In the genomic region with DNA sequence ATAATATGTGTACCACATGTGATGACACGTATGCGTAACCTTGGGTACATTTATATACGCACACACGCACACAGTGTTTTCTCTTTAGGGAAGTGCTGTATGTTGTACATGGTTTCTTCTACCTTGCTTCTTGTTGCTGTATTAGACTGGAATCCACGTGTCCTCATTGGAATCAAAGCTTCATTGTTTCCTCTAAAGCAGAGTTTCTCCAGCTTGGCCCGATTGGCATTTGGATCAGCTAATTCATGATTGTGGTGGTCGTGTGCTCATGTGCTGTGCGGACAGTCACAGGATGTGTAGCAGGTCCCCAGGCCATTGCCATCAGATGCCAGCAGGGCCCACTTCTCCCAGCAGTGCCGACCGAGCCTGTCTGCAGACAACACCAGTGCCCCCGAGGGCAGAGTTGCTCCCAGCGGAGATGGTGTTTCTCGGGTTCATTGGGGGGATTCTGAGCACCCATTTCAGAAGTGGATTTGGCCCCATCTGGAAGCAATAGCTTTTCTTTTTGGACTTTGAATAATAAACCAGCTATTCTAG, we compare ENCODE assay signal across 21 cellular contexts.
DNase-seq lines count a peak whose midpoint lies in the region; ATAC-seq, FAIRE-seq and TF ChIP-seq lines count a peak whose summit lies in the region.
"Had no signal": no experiment of that assay in that cellular context is flagged by ENCODE, and none has a peak within 500 bp of the region (broad histone marks: within the 10 kb centered on the region; RNA-seq: fewer than 3 reads in every experiment).

No MANE protein-coding gene starts in this region.

- H3K4ac ChIP-seq in IMR-90 (ENCODE audit: low read depth, low read length) (peak overlapping the region; percentile 10; the same call in 1 of the 2 replicates), H1 (replicated peaks; ENCODE audit: insufficient read length, low read depth, low read length) (no peak overlapping the region)

- H3K36me3 ChIP-seq in IMR-90 (ENCODE audit: control insufficient read depth, insufficient read depth, low read length) (no peaks in the 10 kb centered on the region), H1 (ENCODE audit: control insufficient read depth in 2 of 4, insufficient read depth in 4 of 4, low read length in 3 of 4) (no peaks in the 10 kb centered on the region), neural progenitor cell (no peaks in the 10 kb centered on the region)

- no peak overlapping the region for H3K9ac ChIP-seq in IMR-90 (ENCODE audit: low read depth, low read length)
- no peak overlapping the region for H3K9ac ChIP-seq in H1 (replicated peaks in 1 of 4; ENCODE audit: extremely low read depth in 1 of 4, low read depth in 3 of 4, low read length in 3 of 4)
- H3K9ac ChIP-seq in neural progenitor cell = no peak overlapping the region

- H3K23ac ChIP-seq in IMR-90 (ENCODE audit: low read depth, low read length) = peak overlapping the region; percentile 78; the same call in 1 of the 2 replicates
- H3K23ac ChIP-seq in H1 (ENCODE audit: insufficient read length) = no peak overlapping the region

- dilution Hi-C loops in IMR-90 (cut with HindIII; ENCODE audit: low sequenced_read_pairs, unreplicated experiment) = no loop called here

- TF ChIP-seq POLR2A in IMR-90 (IDR thresholded peaks at IDR 0.05; ENCODE audit: low read depth, low read length) (no peak), H1 (IDR thresholded peaks at IDR 0.05; ENCODE audit: control extremely low read depth in 1 of 2, low read depth in 2 of 2, low read length in 2 of 2) (no peak)

- H4K91ac ChIP-seq in IMR-90 (ENCODE audit: insufficient read depth, low read depth, low read length) = no peak overlapping the region; the same call in 1 of the 2 replicates
- peak overlapping the region; percentile 75 for H4K91ac ChIP-seq in H1 (replicated peaks; ENCODE audit: insufficient read length, low read length)

- H3K27ac ChIP-seq in IMR-90 (ENCODE audit: insufficient read depth, low read length) (no peak overlapping the region), H1 (ENCODE audit: low read depth, low read length) (no peak overlapping the region), neural progenitor cell (no peak overlapping the region)

- TF ChIP-seq RAD21 in IMR-90 (IDR thresholded peaks at IDR 0.05; ENCODE audit: low read length) = no peak
- no peak for TF ChIP-seq RAD21 in H1 (IDR thresholded peaks at IDR 0.05 in 1 of 2, conservative IDR thresholded peaks at IDR 0.05 in 1 of 2; ENCODE audit: low read depth in 2 of 2, low read length in 2 of 2)

- H3K56ac ChIP-seq in IMR-90 (ENCODE audit: extremely low read depth, insufficient read depth, low read length) (no peak overlapping the region), H1 (replicated peaks; ENCODE audit: insufficient read length, low read depth, low read length) (no peak overlapping the region)

- H3K4me1 Mint-ChIP-seq in neural progenitor cell = peaks cover 44% of the 10 kb centered on the region

- 0 out of 2 replicates have a peak overlapping the region, but pooled peaks have one; percentile 37 for H2BK120ac ChIP-seq in IMR-90 (ENCODE audit: low read depth, low read length)
- H2BK120ac ChIP-seq in H1 (replicated peaks; ENCODE audit: low read depth, low read length) = no peak overlapping the region

- H3K4me3 ChIP-seq in IMR-90 (ENCODE audit: insufficient read depth, low read depth, low read length) = no peak overlapping the region
- H3K4me3 ChIP-seq in H1 (ENCODE audit: extremely low read depth in 1 of 4, insufficient read depth in 2 of 4, low read depth in 3 of 4, low read length in 4 of 4) = no peak overlapping the region
- H3K4me3 ChIP-seq in neural progenitor cell = no peak overlapping the region
- H3K4me3 ChIP-seq: lung had no signal

- H4K8ac ChIP-seq in IMR-90 (ENCODE audit: low read depth in 2 of 2, low read length in 2 of 2) (no peak overlapping the region), H1 (ENCODE audit: extremely low read depth, insufficient read depth, low read length) (no peak overlapping the region)

- H3K9me1 ChIP-seq in IMR-90 (ENCODE audit: insufficient read depth, low read length) = peaks cover 18% of the 10 kb centered on the region

- in situ Hi-C loops in IMR-90 (cut with MboI; ENCODE audit: low sequenced_read_pairs) = no loop called here

- H3K27ac Mint-ChIP-seq in neural progenitor cell = no peak overlapping the region
- H3K27ac Mint-ChIP-seq: B cell had no signal

- no peaks in the 10 kb centered on the region for H3K9me3 Mint-ChIP-seq in neural progenitor cell
- H3K9me3 Mint-ChIP-seq: activated T-cell treated with anti-CD3 and anti-CD28 coated beads, Interleukin-2, amount 50 U/mL, for 4 hours had no signal

- H2BK5ac ChIP-seq in IMR-90 (ENCODE audit: low read depth, low read length, poor library complexity, severe bottlenecking) (no peak overlapping the region), H1 (ENCODE audit: low read depth, low read length) (peak overlapping the region; percentile 55; the same call in 1 of the 2 replicates)

- H3K27me3 Mint-ChIP-seq in neural progenitor cell (ENCODE audit: insufficient read depth, low read depth) = no peaks in the 10 kb centered on the region
- H3K27me3 Mint-ChIP-seq: B cell had no signal

- peaks cover 5% of the 10 kb centered on the region for H3K36me3 Mint-ChIP-seq in neural progenitor cell

- H3K18ac ChIP-seq in IMR-90 (ENCODE audit: low read depth, low read length) (no peak overlapping the region), H1 (ENCODE audit: extremely low read depth, low read length) (no peak overlapping the region)

- no peak overlapping the region for H4K5ac ChIP-seq in IMR-90 (ENCODE audit: low read depth, low read length)
- no peak overlapping the region for H4K5ac ChIP-seq in H1 (ENCODE audit: insufficient read length, low read depth, low read length)

- no peaks in the 10 kb centered on the region for H3K23me2 ChIP-seq in H1 (ENCODE audit: low read depth, low read length)

- TF ChIP-seq EP300 in H1 (IDR thresholded peaks at IDR 0.05; ENCODE audit: borderline replicate concordance in 1 of 2, low read depth in 2 of 2, low read length in 2 of 2) = no peak

- no peaks in the 10 kb centered on the region for H3K9me3 ChIP-seq in IMR-90 (ENCODE audit: control insufficient read depth, insufficient read depth, low read length)
- no peaks in the 10 kb centered on the region for H3K9me3 ChIP-seq in H1 (ENCODE audit: insufficient read depth in 2 of 2, low read depth in 1 of 2, low read length in 1 of 2)
- H3K9me3 ChIP-seq in neural progenitor cell (ENCODE audit: low read depth) = no peaks in the 10 kb centered on the region

- no peak overlapping the region for H3K4me2 ChIP-seq in IMR-90 (ENCODE audit: low read depth, low read length)
- no peak overlapping the region for H3K4me2 ChIP-seq in H1 (ENCODE audit: insufficient read depth in 1 of 2, low read depth in 2 of 2, low read length in 2 of 2)
- no peak overlapping the region for H3K4me2 ChIP-seq in neural progenitor cell

- H2AK5ac ChIP-seq in IMR-90 (ENCODE audit: low read depth, low read length) = peak overlapping the region; percentile 27; the same call in 1 of the 2 replicates
- H2AK5ac ChIP-seq in H1 (ENCODE audit: low read depth, low read length) = 0 out of 2 replicates have a peak overlapping the region, but pooled peaks have one; percentile 29

- H3F3A ChIP-seq in neural progenitor cell (ENCODE audit: low read depth) = no peaks in the 10 kb centered on the region

- H4K20me1 ChIP-seq in IMR-90 (ENCODE audit: insufficient read depth, low read length) (peaks cover 9% of the 10 kb centered on the region), H1 (replicated peaks in 1 of 2; ENCODE audit: control insufficient read depth in 1 of 2, insufficient read depth in 2 of 2, low read length in 2 of 2) (no peaks in the 10 kb centered on the region), neural progenitor cell (ENCODE audit: low read depth) (peaks cover 18% of the 10 kb centered on the region)

- no peak overlapping the region for H2AK9ac ChIP-seq in IMR-90 (replicated peaks; ENCODE audit: low read depth, low read length, poor library complexity)

- BruUV-seq in IMR-90 (replicated peaks; lab: Mats Ljungman, UMichigan) = no TSS peak

- peaks cover 0 to 60% of the 10 kb centered on the region in 2 experiments; a peak in 3 of 4 replicates for H3K79me2 ChIP-seq in H1 (ENCODE audit: control insufficient read depth in 1 of 2, insufficient read depth in 2 of 2, low read length in 2 of 2)
- H3K79me2 ChIP-seq in neural progenitor cell (ENCODE audit: low read depth) = peaks cover 19% of the 10 kb centered on the region

- no peak overlapping the region; the same call in 1 of the 2 replicates for H3K14ac ChIP-seq in IMR-90 (replicated peaks; ENCODE audit: low read depth, low read length)
- no peak overlapping the region for H3K14ac ChIP-seq in H1 (ENCODE audit: insufficient read length)

- DNase-seq in DMS53 (lab: John Stamatoyannopoulos, UW) (peak; percentile 61), DMS53 treated with DMSO at 0.1 percent for 48 hours (lab: John Stamatoyannopoulos, UW; ENCODE audit: unreplicated experiment) (no peak), IMR-90 (no peak), H1 (ENCODE audit: low read depth in 1 of 2, low spot score in 2 of 2) (no peak), neural progenitor cell (ENCODE audit: low spot score) (peak; percentile 31), EL (no peak), mesenteric fat pad (ENCODE audit: low spot score) (no peak), germinal center (ENCODE audit: low spot score) (no peak)
- DNase-seq: 8988T; activated naive CD4-positive, alpha-beta T cell treated with Interleukin-2 at 50 U/mL for 16 hours; activated T-cell treated with anti-CD3 and anti-CD28 coated beads, Interleukin-2, amount 50 U/mL, for 4 hours; HCEC 1CT; NCI-H1105 treated with DMSO at 0.1 percent for 48 hours; NCI-H2029 treated with DMSO at 0.1 percent for 48 hours; nucleus accumbens; small intestine; stimulated activated CD4-positive, alpha-beta T cell treated with anti-CD3 and anti-CD28 coated beads, Interleukin-1b, Interleukin-23, amount 100 ng/mL, for 48 hours had no signal

- CTCF ChIA-PET in IMR-90 (lab: Yijun Ruan, JAX) = no interaction called here
- CTCF ChIA-PET in H1 (lab: Charles Lee; ENCODE audit: partially characterized antibody) = interaction anchor here (0.6 to 1.8 kb wide), 4 partner anchors 10 to 117 kb away, joined by 3 to 6 read pairs (median 3); no protein-coding TSS in a partner anchor

- H3K27me3 ChIP-seq in IMR-90 (ENCODE audit: control insufficient read depth, insufficient read depth, low read length) (no peaks in the 10 kb centered on the region), H1 (replicated peaks in 1 of 4; ENCODE audit: control insufficient read depth in 3 of 4, extremely low read depth in 1 of 4, insufficient read depth in 3 of 4, low read length in 3 of 4) (no peaks in the 10 kb centered on the region), neural progenitor cell (no peaks in the 10 kb centered on the region)

- H2BK20ac ChIP-seq in IMR-90 (ENCODE audit: low read depth, low read length) = no peak overlapping the region
- no peak overlapping the region for H2BK20ac ChIP-seq in H1 (ENCODE audit: low read length)

- no peak overlapping the region for H3K4me3 Mint-ChIP-seq in neural progenitor cell
- H3K4me3 Mint-ChIP-seq: activated T-cell treated with anti-CD3 and anti-CD28 coated beads, Interleukin-2, amount 50 U/mL, for 4 hours; B cell had no signal

- no peak for FAIRE-seq in H1 (lab: Jason Lieb, UNC)
- FAIRE-seq: GM12892, small intestine had no signal

- 79% methylated on average over 7 of the region's 13 CpGs; no CpG with 5 or more reads in 1 of the 2 experiments for WGBS in IMR-90 (ENCODE audit: extremely low coverage in 2 of 2, insufficient read length in 1 of 2), 2 experiments
- 91% methylated on average over 13 of the region's 13 CpGs; no CpG with 5 or more reads in 1 of the 2 experiments for WGBS in H1 (ENCODE audit: extremely low coverage in 1 of 2, insufficient coverage in 1 of 2, insufficient read length in 1 of 2, insufficient replicate concordance in 2 of 2, low coverage in 1 of 2, low lambda C conversion rate in 2 of 2, missing lambda C conversion rate in 1 of 2), 2 experiments

- POLR2A ChIA-PET in IMR-90 (lab: Charles Lee; ENCODE audit: unreplicated experiment) = no interaction called here
- POLR2A ChIA-PET in H1 (lab: Charles Lee; ENCODE audit: partially characterized antibody) = interaction anchor here (1.2 to 1.4 kb wide), 2 partner anchors 9 to 14 kb away, joined by 3 read pairs; no protein-coding TSS in a partner anchor

- H3K79me1 ChIP-seq in IMR-90 (ENCODE audit: low read depth in 1 of 2, low read length in 2 of 2) (peaks cover 35 to 87% of the 10 kb centered on the region in 2 experiments), H1 (ENCODE audit: low read depth, low read length) (peaks cover 12% of the 10 kb centered on the region; the same call in 1 of the 2 replicates)

- ATAC-seq in IMR-90 (ENCODE audit: low read depth) = no peak
- ATAC-seq: activated T-cell treated with anti-CD3 and anti-CD28 coated beads, Interleukin-2, amount 50 U/mL, for 4 hours; Right ventricle myocardium inferior had no signal

- H2AFZ ChIP-seq in IMR-90 (replicated peaks; ENCODE audit: low read length, poor library complexity) (no peak overlapping the region), H1 (ENCODE audit: low read length) (no peak overlapping the region), neural progenitor cell (replicated peaks) (no peak overlapping the region)

- H3K4me1 ChIP-seq in IMR-90 (ENCODE audit: control insufficient read depth, insufficient read depth, low read length) (peaks cover 14% of the 10 kb centered on the region; the same call in 1 of the 2 replicates), H1 (replicated peaks in 1 of 4; ENCODE audit: control insufficient read depth in 3 of 4, insufficient read depth in 4 of 4, low read length in 3 of 4) (peaks cover 0 to 25% (median 13%) of the 10 kb centered on the region in 4 experiments; a peak in 4 of 7 replicates), neural progenitor cell (peaks cover 35% of the 10 kb centered on the region)

- no peak overlapping the region for H2BK12ac ChIP-seq in H1 (ENCODE audit: low read depth, low read length)

- H2BK15ac ChIP-seq in IMR-90 (ENCODE audit: low read depth, low read length) = peak overlapping the region; percentile 75; the same call in 1 of the 3 replicates
- H2BK15ac ChIP-seq in H1 (ENCODE audit: low read length) = no peak overlapping the region

- TF ChIP-seq CTCF in IMR-90 (conservative IDR thresholded peaks at IDR 0.05; ENCODE audit: low read depth, low read length) = no peak
- no peak for TF ChIP-seq CTCF in H1 (IDR thresholded peaks at IDR 0.05; ENCODE audit: control extremely low read depth in 1 of 3, insufficient read depth in 1 of 3, low read depth in 1 of 3, low read length in 3 of 3)
- peak; percentile 37 for TF ChIP-seq CTCF in neural progenitor cell (IDR thresholded peaks at IDR 0.05)

- intact Hi-C loops in IMR-90 (cut with micrococcal nuclease) = no loop called here

Comparison
In these comparisons a context has a peak if more than half of its experiments do, and no peak if none do; other contexts are left out.
1. DNase-seq: peak in DMS53 (single experiment) and neural progenitor cell (single experiment); none in DMS53 treated with DMSO at 0.1 percent for 48 hours (single experiment), IMR-90 (single experiment), H1 (0 of 2), EL (single experiment), mesenteric fat pad (single experiment) and germinal center (single experiment).